ENCODE assay signal across 38 cellular contexts in genomic region chr12:52552681-52553195, GRCh38. TPM values are rescaled to one million over a fixed set of nuclear protein-coding genes. Genes with fewer than 3 reads are reported as not detected.
"Had no signal": no experiment of that assay in that cellular context is flagged by ENCODE, and none has a peak within 500 bp of the region (broad histone marks: within the 10 kb centered on the region; RNA-seq: fewer than 3 reads in every experiment).

Gene KRT71, minus strand, starts transcription at chr12:52553145. Its CDS starts 68 bp downstream, at chr12:52553077.

- H3K4me1 ChIP-seq: esophagus squamous epithelium, gastroesophageal sphincter had no signal

- H3K4me3 Mint-ChIP-seq: activated B cell treated with CpG ODN at 0.5 μM for 24 hours; activated CD8-positive, alpha-beta T cell treated with anti-CD3 and anti-CD28 coated beads for 36 hours; activated naive CD4-positive, alpha-beta T cell treated with anti-CD3 and anti-CD28 coated beads for 36 hours; activated naive CD8-positive, alpha-beta T cell; activated T-helper 1 cell treated with anti-CD3 and anti-CD28 coated beads, Interleukin-12 subunit alpha, Interleukin-12 subunit beta, Interleukin-2, Interleukin-4 antibody, amounts not matched to agents 30 ng/mL and 10 ng/mL and 1 ng/mL, durations not matched to agents 14 hours and 24 hours and 36 hours; T-helper 17 cell; T-helper 2 cell treated with Interferon-gamma antibody and Interleukin-4, amounts not matched to agents 5 μg/mL and 100 μg/mL, for 36 hours had no signal

- H3K36me3 ChIP-seq: brain microvascular endothelial cell, esophagus squamous epithelium, gastroesophageal sphincter, WERI-Rb-1 had no signal

- H3K27ac ChIP-seq: brain microvascular endothelial cell, epithelial cell of prostate, esophagus squamous epithelium, gastroesophageal sphincter, WERI-Rb-1 had no signal

- H3K9me3 ChIP-seq: esophagus squamous epithelium, gastroesophageal sphincter had no signal

- ATAC-seq: activated CD4-positive, CD25-positive, alpha-beta regulatory T cell treated with anti-CD3 and anti-CD28 coated beads, Interleukin-2, amount 50 U/mL, for 24 hours; activated CD8-positive, alpha-beta T cell treated with anti-CD3 and anti-CD28 coated beads for 36 hours; gastroesophageal sphincter; T-helper 17 cell had no signal

- H3K9me3 Mint-ChIP-seq: activated B cell treated with CpG ODN at 0.5 μM for 24 hours; activated CD8-positive, alpha-beta T cell treated with anti-CD3 and anti-CD28 coated beads for 36 hours; activated naive CD4-positive, alpha-beta T cell treated with anti-CD3 and anti-CD28 coated beads for 36 hours; activated T-helper 1 cell treated with anti-CD3 and anti-CD28 coated beads, Interleukin-12 subunit alpha, Interleukin-12 subunit beta, Interleukin-2, Interleukin-4 antibody, amounts not matched to agents 30 ng/mL and 10 ng/mL and 1 ng/mL, durations not matched to agents 14 hours and 24 hours and 36 hours; activated T-helper 2 cell treated with anti-CD3 and anti-CD28 coated beads, Interferon-gamma antibody, Interleukin-2, Interleukin-4, amounts not matched to agents 10 μg/mL and 5 μg/mL and 100 μg/mL, durations not matched to agents 14 hours and 24 hours and 36 hours; T-helper 2 cell treated with Interferon-gamma antibody and Interleukin-4, amounts not matched to agents 5 μg/mL and 100 μg/mL, for 36 hours had no signal

- H3K27me3 Mint-ChIP-seq: activated naive CD8-positive, alpha-beta T cell had no signal

- H3K27ac Mint-ChIP-seq: activated B cell treated with CpG ODN at 0.5 μM for 24 hours; activated CD8-positive, alpha-beta T cell treated with anti-CD3 and anti-CD28 coated beads for 36 hours; activated naive CD4-positive, alpha-beta T cell treated with anti-CD3 and anti-CD28 coated beads for 36 hours; activated naive CD8-positive, alpha-beta T cell; activated T-helper 1 cell treated with anti-CD3 and anti-CD28 coated beads, Interleukin-12 subunit alpha, Interleukin-12 subunit beta, Interleukin-2, Interleukin-4 antibody, amounts not matched to agents 30 ng/mL and 10 ng/mL and 1 ng/mL, durations not matched to agents 14 hours and 24 hours and 36 hours; activated T-helper 2 cell treated with anti-CD3 and anti-CD28 coated beads, Interferon-gamma antibody, Interleukin-2, Interleukin-4, amounts not matched to agents 10 μg/mL and 5 μg/mL and 100 μg/mL, durations not matched to agents 14 hours and 24 hours and 36 hours; T-helper 17 cell; T-helper 2 cell treated with Interferon-gamma antibody and Interleukin-4, amounts not matched to agents 5 μg/mL and 100 μg/mL, for 36 hours had no signal

- DNase-seq: activated B cell treated with CpG ODN at 0.5 μM for 24 hours; activated CD4-positive, alpha-beta T cell treated with anti-CD3 and anti-CD28 coated beads for 48 hours; activated CD4-positive, alpha-beta T cell treated with anti-CD3 and anti-CD28 coated beads, Interleukin-2, amount 50 U/mL, for 1 hour; activated CD4-positive, alpha-beta T cell treated with anti-CD3 and anti-CD28 coated beads, Interleukin-2, amount 50 U/mL, for 48 hours; activated CD8-positive, alpha-beta memory T cell treated with anti-CD3 and anti-CD28 coated beads for 24 hours; activated CD8-positive, alpha-beta T cell treated with anti-CD3 and anti-CD28 coated beads for 36 hours; activated effector memory CD4-positive, alpha-beta T cell treated with anti-CD3 and anti-CD28 coated beads, Interleukin-2, amount 50 U/mL, for 16 hours; activated naive CD4-positive, alpha-beta T cell treated with anti-CD3 and anti-CD28 coated beads for 36 hours; activated T-cell treated with anti-CD3 and anti-CD28 coated beads, Interleukin-2, amount 50 U/mL, for 1 hour; activated T-cell treated with anti-CD3 and anti-CD28 coated beads, Interleukin-2, amount 50 U/mL, for 48 hours; amniotic stem cell; brain microvascular endothelial cell; cortex of kidney; dermis blood vessel endothelial cell; effector CD4-positive, alpha-beta T cell; esophagus squamous epithelium; foreskin melanocyte; T-helper 1 cell; T-helper 17 cell; T1000; WERI-Rb-1 had no signal

- H3K4me3 ChIP-seq: esophagus squamous epithelium, gastroesophageal sphincter had no signal

- H3K36me3 Mint-ChIP-seq: activated naive CD8-positive, alpha-beta T cell had no signal

- H3K4me1 Mint-ChIP-seq: activated B cell treated with CpG ODN at 0.5 μM for 24 hours had no signal

RNA-seq across cellular contexts. Expression of gene KRT71, which starts in this region (rescaled TPM):
- total RNA-seq: activated B cell treated with CpG ODN at 0.5 μM for 24 hours; activated CD8-positive, alpha-beta T cell treated with anti-CD3 and anti-CD28 coated beads for 36 hours; activated naive CD4-positive, alpha-beta T cell treated with anti-CD3 and anti-CD28 coated beads for 36 hours; activated T-helper 1 cell treated with anti-CD3 and anti-CD28 coated beads, Interleukin-12 subunit alpha, Interleukin-12 subunit beta, Interleukin-2, Interleukin-4 antibody, amounts not matched to agents 30 ng/mL and 10 ng/mL and 1 ng/mL, durations not matched to agents 14 hours and 24 hours and 36 hours; activated T-helper 2 cell treated with anti-CD3 and anti-CD28 coated beads, Interferon-gamma antibody, Interleukin-2, Interleukin-4, amounts not matched to agents 10 μg/mL and 5 μg/mL and 100 μg/mL, durations not matched to agents 14 hours and 24 hours and 36 hours; astrocyte; bronchial epithelial cell; cardiac septum; chondrocyte; dermis blood vessel endothelial cell; endothelial cell of umbilical vein; esophagus squamous epithelium; fibroblast of lung; fibroblast of villous mesenchyme; gastroesophageal sphincter; glomerular endothelial cell; T-helper 17 cell had no signal
- polyA plus RNA-seq: adipose tissue, endothelial cell of umbilical vein, esophagus, fibroblast of lung had no signal
